16 cellular contexts compared by ENCODE assay signal in genomic region chr1:89609339-89609725, GRCh38. TPM values are rescaled to one million over a fixed set of nuclear protein-coding genes. Genes with fewer than 3 reads are reported as not detected.
A peak's percentile ranks its signal among the peaks of the same experiment; 100 is the strongest.
DNase-seq lines count a peak whose midpoint lies in the region; ATAC-seq, FAIRE-seq and TF ChIP-seq lines count a peak whose summit lies in the region.
"Had no signal": no experiment of that assay in that cellular context is flagged by ENCODE, and none has a peak within 500 bp of the region (broad histone marks: within the 10 kb centered on the region; RNA-seq: fewer than 3 reads in every experiment).

No MANE protein-coding gene starts in this region.

- intact Hi-C loops in CD4-positive, alpha-beta T cell (cut with DNase I, micrococcal nuclease): loop anchor here in 1 of 2 experiments (2.0 kb wide), 1 partner anchor 85 kb away; the partner anchor contains the start of gene LRRC8B
- intact Hi-C loops in natural killer cell (cut with micrococcal nuclease): loop anchor here (2.0 kb wide), 1 partner anchor 23 kb away; the partner anchor contains the start of gene LRRC8C

- no peak for TF ChIP-seq CTCF in CD4-positive, alpha-beta T cell (IDR thresholded peaks at IDR 0.05)
- TF ChIP-seq CTCF in natural killer cell (IDR thresholded peaks at IDR 0.05): no peak

- POLR2A ChIA-PET in CD4-positive, alpha-beta T cell (lab: Charles Lee): interaction anchor here (0.8 to 18.0 kb wide), 16 partner anchors 9 to 575 kb away, joined by 3 to 683 read pairs (median 32); partner anchors contain the start of genes GBP2, LRRC8B, LRRC8C and LRRC8D

- H3K27ac ChIP-seq in CD4-positive, alpha-beta T cell (ENCODE audit: low read depth, low read length): peak overlapping the region; percentile 91

- FAIRE-seq in frontal cortex (lab: Jason Lieb, UNC): no peak
- FAIRE-seq: A204.1 had no signal

- peak overlapping the region; percentile 99 for H3K27ac Mint-ChIP-seq in CD4-positive, alpha-beta T cell
- H3K27ac Mint-ChIP-seq in activated naive CD8-positive, alpha-beta T cell: peak overlapping the region; percentile 98
- H3K27ac Mint-ChIP-seq in natural killer cell: peak overlapping the region in 1 of 2 donors; percentile 92

- no peaks in the 10 kb centered on the region for H3K9me3 Mint-ChIP-seq in CD4-positive, alpha-beta T cell
- no peaks in the 10 kb centered on the region for H3K9me3 Mint-ChIP-seq in activated naive CD8-positive, alpha-beta T cell (ENCODE audit: low read depth)
- no peaks in the 10 kb centered on the region for H3K9me3 Mint-ChIP-seq in natural killer cell

- peak; percentile 39 for DNase-seq in activated CD4-positive, alpha-beta T cell treated with anti-CD3 and anti-CD28 coated beads for 48 hours
- DNase-seq in activated CD4-positive, alpha-beta T cell treated with anti-CD3 and anti-CD28 coated beads for 1 hour: no peak
- no peak for DNase-seq in CD4-positive, alpha-beta T cell
- DNase-seq in natural killer cell (no peak), frontal cortex (ENCODE audit: low spot score in 2 of 2) (no peak), T1000 (lab: John Stamatoyannopoulos, UW) (no peak)
- DNase-seq: cerebellar nuclear complex; EL; GOT3; NCI-H1436; NCI-H226; NK-92 treated with Interleukin-12 subunit alpha and Interleukin-12 subunit beta, amount 100 ng/mL, for 24 hours; SHP77 treated with DMSO at 0.1 percent for 48 hours had no signal

- CTCF ChIA-PET in CD4-positive, alpha-beta T cell (lab: Charles Lee): interaction anchor here (0.7 to 5.2 kb wide), 5 partner anchors 12 to 153 kb away, joined by 3 to 84 read pairs (median 9); no protein-coding TSS in a partner anchor

- H3K4me1 Mint-ChIP-seq in CD4-positive, alpha-beta T cell (ENCODE audit: low read depth): peaks cover 93% of the 10 kb centered on the region
- H3K4me1 Mint-ChIP-seq in activated naive CD8-positive, alpha-beta T cell (ENCODE audit: low read depth): peaks cover 92% of the 10 kb centered on the region
- H3K4me1 Mint-ChIP-seq in natural killer cell: peaks cover 55 to 69% of the 10 kb centered on the region in 2 donors

- H3K4me3 Mint-ChIP-seq in CD4-positive, alpha-beta T cell: peak overlapping the region; percentile 84
- H3K4me3 Mint-ChIP-seq in activated naive CD8-positive, alpha-beta T cell: peak overlapping the region; percentile 91
- peak overlapping the region; percentile 43 for H3K4me3 Mint-ChIP-seq in natural killer cell

- H3K27me3 Mint-ChIP-seq in CD4-positive, alpha-beta T cell: no peaks in the 10 kb centered on the region
- H3K27me3 Mint-ChIP-seq in activated naive CD8-positive, alpha-beta T cell: no peaks in the 10 kb centered on the region
- no peaks in the 10 kb centered on the region for H3K27me3 Mint-ChIP-seq in natural killer cell (ENCODE audit: low read depth in 2 of 2)

- no peaks in the 10 kb centered on the region for H3K36me3 Mint-ChIP-seq in CD4-positive, alpha-beta T cell (ENCODE audit: low read depth)
- peaks cover 4% of the 10 kb centered on the region for H3K36me3 Mint-ChIP-seq in activated naive CD8-positive, alpha-beta T cell
- no peaks in the 10 kb centered on the region for H3K36me3 Mint-ChIP-seq in natural killer cell

- no peak for ATAC-seq in CD4-positive, alpha-beta T cell (ENCODE audit: poor library complexity)
- ATAC-seq in natural killer cell (no peak), HG03469 (IDR thresholded peaks at IDR 0.05; ENCODE audit: unreplicated experiment) (no peak)

- H3K27me3 ChIP-seq in CD4-positive, alpha-beta T cell (ENCODE audit: control insufficient read depth, insufficient read depth, low read length): no peaks in the 10 kb centered on the region

- H3K9me3 ChIP-seq in CD4-positive, alpha-beta T cell (ENCODE audit: control insufficient read depth, low read length): no peaks in the 10 kb centered on the region

RNA-seq across cellular contexts. Expression of gene LRRC8C, which starts 23.6 kb away (rescaled TPM):
- 10 to 100 TPM; 28.4 to 30.2 TPM for total RNA-seq in CD4-positive, alpha-beta T cell
- 10 to 100 TPM in 2 of 3 donors, 1 to 10 TPM in 1; 7.6 to 19.1 (median 15.1) TPM for total RNA-seq in natural killer cell
- 6.9 TPM for total RNA-seq in frontal cortex
